ENCODE assay signal across 8 cellular contexts in the genomic region with DNA sequence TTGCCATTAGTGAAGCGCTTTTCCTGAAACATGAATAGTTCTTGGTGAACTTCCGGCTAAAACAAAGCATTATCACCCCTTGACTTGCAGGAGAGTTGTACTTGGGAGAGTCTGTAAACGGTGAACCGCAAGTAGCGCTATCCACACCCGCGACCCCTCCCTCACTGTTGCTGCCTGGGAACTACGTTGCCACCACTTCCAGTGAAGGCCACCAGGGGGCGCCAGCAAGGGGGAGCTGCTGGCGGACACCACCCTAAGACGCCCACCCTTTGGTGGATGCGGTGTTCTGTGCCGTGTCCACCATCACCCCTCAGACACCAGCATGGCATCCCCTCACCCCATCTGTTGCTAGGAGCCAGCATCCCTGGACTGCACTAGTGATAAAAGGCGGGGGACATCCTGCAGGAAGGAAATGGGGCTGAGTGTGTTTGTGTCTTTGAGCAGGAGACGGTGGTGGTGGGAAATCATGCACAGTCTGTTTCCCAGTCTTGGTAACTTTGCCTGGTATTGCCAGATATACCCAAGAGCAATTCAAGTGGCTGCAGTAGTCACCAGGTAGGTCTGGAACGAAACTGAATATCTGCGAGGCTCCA.
DNase-seq lines count a peak whose midpoint lies in the region; ATAC-seq, FAIRE-seq and TF ChIP-seq lines count a peak whose summit lies in the region.

No MANE protein-coding gene starts in this region.

- TF ChIP-seq POLR2A in HepG2 (IDR thresholded peaks at IDR 0.05; ENCODE audit: insufficient read depth in 1 of 2, low read depth in 2 of 2, low read length in 2 of 2) = no peak

- H3K36me3 Mint-ChIP-seq in CD8-positive, alpha-beta memory T cell = no peaks in the 10 kb centered on the region
- H3K36me3 Mint-ChIP-seq in activated naive CD8-positive, alpha-beta T cell treated with anti-CD3 and anti-CD28 coated beads, Interleukin-2, amount 10 ng/mL, durations not matched to agents 7 days and 5 days = no peaks in the 10 kb centered on the region

- H3K79me2 ChIP-seq in HepG2 (ENCODE audit: insufficient read depth, low read length) = no peaks in the 10 kb centered on the region

- no peaks in the 10 kb centered on the region for H4K20me1 ChIP-seq in HepG2 (ENCODE audit: insufficient read depth, low read length)

- H3K27me3 ChIP-seq in CD8-positive, alpha-beta memory T cell (ENCODE audit: insufficient read depth, low read length, poor library complexity, severe bottlenecking) = peaks cover 5% of the 10 kb centered on the region
- H3K27me3 ChIP-seq in HepG2 (ENCODE audit: control insufficient read depth in 1 of 2, insufficient read depth in 2 of 2, low read length in 2 of 2) = no peaks in the 10 kb centered on the region
- H3K27me3 ChIP-seq in tibial artery = peaks cover 0 to 3% of the 10 kb centered on the region in 2 donors

- no TSS peak for BruUV-seq in HepG2 (replicated peaks; lab: Mats Ljungman, UMichigan)

- no peak for TF ChIP-seq RAD21 in HepG2 (CRISPR knock-in tag; IDR thresholded peaks at IDR 0.05)

- no peaks in the 10 kb centered on the region for H3K9me3 ChIP-seq in CD8-positive, alpha-beta memory T cell (ENCODE audit: low read length)
- no peaks in the 10 kb centered on the region for H3K9me3 ChIP-seq in HepG2 (ENCODE audit: low read length)
- no peaks in the 10 kb centered on the region for H3K9me3 ChIP-seq in tibial artery

- intact Hi-C loops in HepG2 (cut with micrococcal nuclease; ENCODE audit: unreplicated experiment) = no loop called here
- intact Hi-C loops in tibial artery (cut with DNase I; ENCODE audit: low total_unique reads) = no loop called here

- 59% methylated on average over 12 of the region's 17 CpGs for WGBS in HepG2 (ENCODE audit: low lambda C conversion rate)

- H3K27ac Mint-ChIP-seq in CD8-positive, alpha-beta memory T cell = no peak overlapping the region
- H3K27ac Mint-ChIP-seq in activated naive CD8-positive, alpha-beta T cell treated with anti-CD3 and anti-CD28 coated beads, Interleukin-2, amount 10 ng/mL, durations not matched to agents 7 days and 5 days = no peak overlapping the region

- POLR2A ChIA-PET in CD8-positive, alpha-beta memory T cell (lab: Charles Lee) = no interaction called here
- POLR2A ChIA-PET in activated naive CD8-positive, alpha-beta T cell treated with anti-CD3 and anti-CD28 coated beads, Interleukin-2, amount 10 ng/mL, durations not matched to agents 7 days and 5 days (lab: Charles Lee) = no interaction called here
- POLR2A ChIA-PET in HepG2 (lab: Yijun Ruan, JAX) = no interaction called here

- H3K4me2 ChIP-seq in HepG2 (ENCODE audit: low read depth, low read length) = no peak overlapping the region

- no peak for FAIRE-seq in HepG2 (lab: Jason Lieb, UNC)

- CTCF ChIA-PET in CD8-positive, alpha-beta memory T cell (lab: Charles Lee) = no interaction called here
- CTCF ChIA-PET in HepG2 (lab: Yijun Ruan, JAX; ENCODE audit: low intra/inter-chr PET ratio, low total read pairs) = no interaction called here

- in situ Hi-C loops in HepG2 (cut with HindIII; ENCODE audit: extremely low pct_ligation_motif_present, low pct_unique_long_range_greater_than_20kb) = no loop called here

- TF ChIP-seq CTCF in HepG2 (CRISPR knock-in tag; IDR thresholded peaks at IDR 0.05) (peak; percentile 69), tibial artery (IDR thresholded peaks at IDR 0.05) (peak; percentile 32 to 44)

- H3K4me1 ChIP-seq in CD8-positive, alpha-beta memory T cell (ENCODE audit: insufficient read depth, low read length) = peaks cover 3% of the 10 kb centered on the region
- no peaks in the 10 kb centered on the region for H3K4me1 ChIP-seq in HepG2 (ENCODE audit: insufficient read depth, low read length)
- H3K4me1 ChIP-seq in tibial artery = no peaks in the 10 kb centered on the region

- H3K4me3 Mint-ChIP-seq in CD8-positive, alpha-beta memory T cell = no peak overlapping the region
- H3K4me3 Mint-ChIP-seq in activated naive CD8-positive, alpha-beta T cell treated with anti-CD3 and anti-CD28 coated beads, Interleukin-2, amount 10 ng/mL, durations not matched to agents 7 days and 5 days = no peak overlapping the region

- no peaks in the 10 kb centered on the region for H3K36me3 ChIP-seq in CD8-positive, alpha-beta memory T cell (ENCODE audit: insufficient read depth, low read length)
- no peaks in the 10 kb centered on the region for H3K36me3 ChIP-seq in HepG2 (replicated peaks in 1 of 2; ENCODE audit: control insufficient read depth in 1 of 2, insufficient read depth in 2 of 2, low read length in 2 of 2)
- H3K36me3 ChIP-seq in tibial artery = no peaks in the 10 kb centered on the region

- H3K9ac ChIP-seq in HepG2 (ENCODE audit: insufficient read depth, low read depth, low read length) = no peak overlapping the region

- peaks cover 3 to 11% (median 8%) of the 10 kb centered on the region in 3 donors for H3K4me1 Mint-ChIP-seq in CD8-positive, alpha-beta memory T cell
- no peaks in the 10 kb centered on the region for H3K4me1 Mint-ChIP-seq in activated naive CD8-positive, alpha-beta T cell treated with anti-CD3 and anti-CD28 coated beads, Interleukin-2, amount 10 ng/mL, durations not matched to agents 7 days and 5 days

- peaks cover 6 to 32% of the 10 kb centered on the region in 2 donors for H3K27me3 Mint-ChIP-seq in CD8-positive, alpha-beta memory T cell
- peaks cover 3% of the 10 kb centered on the region for H3K27me3 Mint-ChIP-seq in activated naive CD8-positive, alpha-beta T cell treated with anti-CD3 and anti-CD28 coated beads, Interleukin-2, amount 10 ng/mL, durations not matched to agents 7 days and 5 days

- no peak overlapping the region for H3K4me3 ChIP-seq in CD8-positive, alpha-beta memory T cell (ENCODE audit: low read length)
- H3K4me3 ChIP-seq in HepG2 (replicated peaks in 1 of 3; ENCODE audit: insufficient read depth in 1 of 3, low read depth in 2 of 3, low read length in 3 of 3) (no peak overlapping the region), tibial artery (no peak overlapping the region)

- DNase-seq in CD8-positive, alpha-beta memory T cell = peak; percentile 8 to 59 (median 25)
- DNase-seq in NCI-H69 (lab: John Stamatoyannopoulos, UW) = peak; percentile 51
- peak; percentile 45 for DNase-seq in activated naive CD8-positive, alpha-beta T cell treated with anti-CD3 and anti-CD28 coated beads, Interleukin-2, amount 10 ng/mL, durations not matched to agents 7 days and 5 days
- no peak for DNase-seq in HepG2 (ENCODE audit: low spot score)
- no peak for DNase-seq in tibial artery
- DNase-seq in NCI-H2227 treated with DMSO at 0.1 percent for 48 hours (lab: John Stamatoyannopoulos, UW) = no peak
- no peak for DNase-seq in NCI-H1048 (lab: John Stamatoyannopoulos, UW)

- H2AFZ ChIP-seq in HepG2 (ENCODE audit: low read length) = no peak overlapping the region

- no peak overlapping the region for H3K27ac ChIP-seq in CD8-positive, alpha-beta memory T cell (ENCODE audit: low read depth, low read length)
- H3K27ac ChIP-seq in HepG2 (ENCODE audit: extremely low read length, insufficient read depth, low read length) (no peak overlapping the region), tibial artery (no peak overlapping the region)

- TF ChIP-seq EP300 in HepG2 (IDR thresholded peaks at IDR 0.05; ENCODE audit: low read depth in 2 of 2, low read length in 2 of 2) (no peak), HepG2 (CRISPR knock-in tag; IDR thresholded peaks at IDR 0.05; ENCODE audit: borderline replicate concordance) (no peak)

- no peak for ATAC-seq in activated naive CD8-positive, alpha-beta T cell treated with anti-CD3 and anti-CD28 coated beads, Interleukin-2, amount 10 ng/mL, durations not matched to agents 7 days and 5 days (ENCODE audit: low read depth)
- ATAC-seq in HepG2 (peak; percentile 46; the same call in 2 of the 3 replicates), GM21717 (IDR thresholded peaks at IDR 0.05; ENCODE audit: unreplicated experiment) (no peak)

- no peaks in the 10 kb centered on the region for H3K9me3 Mint-ChIP-seq in CD8-positive, alpha-beta memory T cell
- no peaks in the 10 kb centered on the region for H3K9me3 Mint-ChIP-seq in activated naive CD8-positive, alpha-beta T cell treated with anti-CD3 and anti-CD28 coated beads, Interleukin-2, amount 10 ng/mL, durations not matched to agents 7 days and 5 days

TF ChIP-seq in HepG2, 621 proteins besides CTCF, POLR2A, EP300 and RAD21:
- TF ChIP-seq SMAD9 (CRISPR knock-in tag; IDR thresholded peaks at IDR 0.05) = no peak
- TF ChIP-seq ZNF251 (CRISPR knock-in tag; IDR thresholded peaks at IDR 0.05) = no peak
- no peak for TF ChIP-seq ZNF644 (CRISPR knock-in tag; IDR thresholded peaks at IDR 0.05; ENCODE audit: low read depth)
- TF ChIP-seq, protein P1, sequence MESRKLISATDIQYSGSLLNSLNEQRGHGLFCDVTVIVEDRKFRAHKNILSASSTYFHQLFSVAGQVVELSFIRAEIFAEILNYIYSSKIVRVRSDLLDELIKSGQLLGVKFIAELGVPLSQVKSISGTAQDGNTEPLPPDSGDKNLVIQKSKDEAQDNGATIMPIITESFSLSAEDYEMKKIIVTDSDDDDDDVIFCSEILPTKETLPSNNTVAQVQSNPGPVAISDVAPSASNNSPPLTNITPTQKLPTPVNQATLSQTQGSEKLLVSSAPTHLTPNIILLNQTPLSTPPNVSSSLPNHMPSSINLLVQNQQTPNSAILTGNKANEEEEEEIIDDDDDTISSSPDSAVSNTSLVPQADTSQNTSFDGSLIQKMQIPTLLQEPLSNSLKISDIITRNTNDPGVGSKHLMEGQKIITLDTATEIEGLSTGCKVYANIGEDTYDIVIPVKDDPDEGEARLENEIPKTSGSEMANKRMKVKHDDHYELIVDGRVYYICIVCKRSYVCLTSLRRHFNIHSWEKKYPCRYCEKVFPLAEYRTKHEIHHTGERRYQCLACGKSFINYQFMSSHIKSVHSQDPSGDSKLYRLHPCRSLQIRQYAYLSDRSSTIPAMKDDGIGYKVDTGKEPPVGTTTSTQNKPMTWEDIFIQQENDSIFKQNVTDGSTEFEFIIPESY (CRISPR knock-in tag; IDR thresholded peaks at IDR 0.05) = peak; percentile 84
- TF ChIP-seq, protein P2, sequence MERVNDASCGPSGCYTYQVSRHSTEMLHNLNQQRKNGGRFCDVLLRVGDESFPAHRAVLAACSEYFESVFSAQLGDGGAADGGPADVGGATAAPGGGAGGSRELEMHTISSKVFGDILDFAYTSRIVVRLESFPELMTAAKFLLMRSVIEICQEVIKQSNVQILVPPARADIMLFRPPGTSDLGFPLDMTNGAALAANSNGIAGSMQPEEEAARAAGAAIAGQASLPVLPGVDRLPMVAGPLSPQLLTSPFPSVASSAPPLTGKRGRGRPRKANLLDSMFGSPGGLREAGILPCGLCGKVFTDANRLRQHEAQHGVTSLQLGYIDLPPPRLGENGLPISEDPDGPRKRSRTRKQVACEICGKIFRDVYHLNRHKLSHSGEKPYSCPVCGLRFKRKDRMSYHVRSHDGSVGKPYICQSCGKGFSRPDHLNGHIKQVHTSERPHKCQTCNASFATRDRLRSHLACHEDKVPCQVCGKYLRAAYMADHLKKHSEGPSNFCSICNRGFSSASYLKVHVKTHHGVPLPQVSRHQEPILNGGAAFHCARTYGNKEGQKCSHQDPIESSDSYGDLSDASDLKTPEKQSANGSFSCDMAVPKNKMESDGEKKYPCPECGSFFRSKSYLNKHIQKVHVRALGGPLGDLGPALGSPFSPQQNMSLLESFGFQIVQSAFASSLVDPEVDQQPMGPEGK (CRISPR knock-in tag; IDR thresholded peaks at IDR 0.05) = peak; percentile 40; the same call in 1 of the 2 replicates
TF ChIP-seq in HepG2: peak in this region for 2.

Comparison
In these comparisons a context has a peak if more than half of its experiments do, and no peak if none do; other contexts are left out.
1. DNase-seq: peak in CD8-positive, alpha-beta memory T cell (5 of 5), NCI-H69 (single experiment) and activated naive CD8-positive, alpha-beta T cell treated with anti-CD3 and anti-CD28 coated beads, Interleukin-2, amount 10 ng/mL, durations not matched to agents 7 days and 5 days (single experiment); none in HepG2 (single experiment), tibial artery (0 of 2), NCI-H2227 treated with DMSO at 0.1 percent for 48 hours (single experiment) and NCI-H1048 (single experiment).